In the genomic region with DNA sequence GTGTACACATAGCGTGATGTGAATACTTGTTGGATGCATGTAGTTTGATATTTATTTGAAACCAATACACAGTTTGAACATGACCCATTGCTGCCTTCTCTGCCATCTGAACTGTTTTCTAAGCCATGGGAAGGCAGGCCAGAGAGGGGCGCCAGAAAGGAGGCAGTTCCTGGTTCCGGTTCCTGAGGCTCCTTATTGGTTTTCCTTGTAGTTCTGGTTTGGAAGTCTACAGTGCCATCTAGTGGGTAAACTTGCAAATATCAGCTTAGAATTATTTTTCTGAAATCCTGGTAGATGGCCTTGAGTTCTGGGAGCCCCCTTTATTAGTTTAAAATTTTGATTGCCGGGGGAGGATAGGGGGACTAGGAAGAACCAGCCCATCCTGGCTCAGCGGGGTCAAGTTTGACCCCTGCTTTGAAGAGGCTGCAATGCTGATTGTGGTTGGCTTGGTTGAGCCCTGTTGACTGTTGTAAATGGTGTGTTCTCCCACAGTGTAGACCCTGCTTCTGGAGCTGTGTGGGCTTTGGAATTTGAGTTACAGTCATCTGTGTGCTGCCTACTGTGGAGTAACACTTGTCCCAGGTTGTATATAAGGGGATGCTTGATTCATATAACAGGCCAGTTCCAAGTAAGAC, we compare ENCODE assay signal across 8 cellular contexts. TPM values are rescaled to one million over a fixed set of nuclear protein-coding genes. Genes with fewer than 3 reads are reported as not detected.
A peak's percentile ranks its signal among the peaks of the same experiment; 100 is the strongest.
DNase-seq lines count a peak whose midpoint lies in the region; ATAC-seq lines count a peak whose summit lies in the region.

No MANE protein-coding gene starts in this region.

- H3K4me3 Mint-ChIP-seq in natural killer cell treated with Interleukin-12 subunit alpha and Interleukin-12 subunit beta and Interleukin-15 and Interleukin-18, amount 100 ng/mL, for 72 hours: peak overlapping the region; percentile 62

- ATAC-seq in HG02642 (IDR thresholded peaks at IDR 0.05; ENCODE audit: poor library complexity, unreplicated experiment): peak; percentile 2
- ATAC-seq in natural killer cell treated with Interleukin-12 subunit alpha and Interleukin-12 subunit beta and Interleukin-15 and Interleukin-18, amount 100 ng/mL, for 72 hours: peak in 1 of 2 donors; percentile 63
- ATAC-seq in HG03095 (IDR thresholded peaks at IDR 0.05; ENCODE audit: unreplicated experiment): no peak

- peaks cover 0 to 8% of the 10 kb centered on the region in 2 donors for H3K27me3 Mint-ChIP-seq in natural killer cell treated with Interleukin-12 subunit alpha and Interleukin-12 subunit beta and Interleukin-15 and Interleukin-18, amount 100 ng/mL, for 72 hours

- DNase-seq in COLO829 (ENCODE audit: low spot score): peak; percentile 82
- peak; percentile 56 for DNase-seq in NCI-H748 (lab: John Stamatoyannopoulos, UW; ENCODE audit: unreplicated experiment)
- DNase-seq in activated T-cell treated with anti-CD3 and anti-CD28 coated beads for 4 hours: peak; percentile 1
- DNase-seq in fibroblast of peridontal ligament (ENCODE audit: extremely low read depth): peak; percentile 94
- no peak for DNase-seq in natural killer cell treated with Interleukin-12 subunit alpha and Interleukin-12 subunit beta and Interleukin-15 and Interleukin-18, amount 100 ng/mL, for 72 hours (ENCODE audit: low spot score)
- no peak for DNase-seq in activated gamma-delta T cell treated with Interleukin-2 at 50 U/mL for 16 hours

- peak overlapping the region; percentile 76 to 91 for H3K27ac Mint-ChIP-seq in natural killer cell treated with Interleukin-12 subunit alpha and Interleukin-12 subunit beta and Interleukin-15 and Interleukin-18, amount 100 ng/mL, for 72 hours

- H3K4me1 Mint-ChIP-seq in natural killer cell treated with Interleukin-12 subunit alpha and Interleukin-12 subunit beta and Interleukin-15 and Interleukin-18, amount 100 ng/mL, for 72 hours (ENCODE audit: low read depth in 2 of 2): peaks cover 37 to 39% of the 10 kb centered on the region in 2 donors

- no peaks in the 10 kb centered on the region for H3K36me3 Mint-ChIP-seq in natural killer cell treated with Interleukin-12 subunit alpha and Interleukin-12 subunit beta and Interleukin-15 and Interleukin-18, amount 100 ng/mL, for 72 hours

- no peaks in the 10 kb centered on the region for H3K9me3 Mint-ChIP-seq in natural killer cell treated with Interleukin-12 subunit alpha and Interleukin-12 subunit beta and Interleukin-15 and Interleukin-18, amount 100 ng/mL, for 72 hours

RNA-seq across cellular contexts. Expression of gene GRAMD1B, which starts 48.4 kb away (rescaled TPM):
- total RNA-seq in natural killer cell treated with Interleukin-12 subunit alpha and Interleukin-12 subunit beta and Interleukin-15 and Interleukin-18, amount 100 ng/mL, for 72 hours: 100 to 1,000 TPM in 1 of 2 donors, 10 to 100 TPM in 1; 20.3 to 104 TPM

Comparison
In these comparisons a context has a peak if more than half of its experiments do, and no peak if none do; other contexts are left out.
1. DNase-seq: peak in COLO829 (single experiment), NCI-H748 (single experiment), activated T-cell treated with anti-CD3 and anti-CD28 coated beads for 4 hours (single experiment) and fibroblast of peridontal ligament (single experiment); none in natural killer cell treated with Interleukin-12 subunit alpha and Interleukin-12 subunit beta and Interleukin-15 and Interleukin-18, amount 100 ng/mL, for 72 hours (single experiment) and activated gamma-delta T cell treated with Interleukin-2 at 50 U/mL for 16 hours (single experiment).